ENCODE assay signal across 9 cellular contexts in the genomic region with DNA sequence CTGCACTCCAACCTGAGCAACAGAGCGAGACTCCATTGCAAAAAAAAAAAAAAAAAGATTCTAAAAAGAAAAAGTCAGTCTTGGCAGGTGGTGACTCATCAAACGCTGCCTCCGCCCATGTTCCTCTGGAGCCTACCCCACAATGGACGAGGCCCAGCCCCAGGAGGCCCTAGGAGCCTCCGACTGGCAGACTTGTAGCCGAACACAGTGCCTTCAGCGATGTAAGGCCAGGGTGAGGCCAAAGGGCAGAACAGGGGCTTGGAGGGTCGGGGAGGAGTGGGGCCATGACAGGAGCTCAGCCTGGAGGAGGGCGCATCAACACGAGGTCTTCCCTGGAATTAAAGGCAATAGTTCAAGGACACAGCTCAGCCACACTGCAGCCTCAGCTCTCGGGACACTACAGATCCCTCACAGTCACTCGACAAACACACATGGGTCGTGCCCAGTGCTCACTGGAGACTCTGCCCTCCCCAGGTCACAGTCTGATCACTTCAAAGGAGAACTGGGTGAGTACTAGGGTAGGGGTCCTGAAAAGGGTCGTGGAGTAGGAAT. TPM values are rescaled to one million over a fixed set of nuclear protein-coding genes. Genes with fewer than 3 reads are reported as not detected.
DNase-seq lines count a peak whose midpoint lies in the region; ATAC-seq, FAIRE-seq and TF ChIP-seq lines count a peak whose summit lies in the region.
"Had no signal": no experiment of that assay in that cellular context is flagged by ENCODE, and none has a peak within 500 bp of the region (broad histone marks: within the 10 kb centered on the region; RNA-seq: fewer than 3 reads in every experiment).

No MANE protein-coding gene starts in this region.

- H4K20me1 ChIP-seq in astrocyte (ENCODE audit: insufficient read depth, low read length) (no peaks in the 10 kb centered on the region), HepG2 (ENCODE audit: insufficient read depth, low read length) (no peaks in the 10 kb centered on the region)

- POLR2A ChIA-PET in HepG2 (lab: Yijun Ruan, JAX) = interaction anchor here (0.6 to 1.5 kb wide), 7 partner anchors 11 to 89 kb away, joined by 3 to 5 read pairs (median 4); a partner anchor contains a TSS

- peaks cover 24% of the 10 kb centered on the region for H3K36me3 Mint-ChIP-seq in HFFc6 (ENCODE audit: low read depth)
- peaks cover 17% of the 10 kb centered on the region for H3K36me3 Mint-ChIP-seq in astrocyte (ENCODE audit: low read depth, unreplicated experiment)
- H3K36me3 Mint-ChIP-seq in immature natural killer cell = peaks cover 11 to 17% (median 16%) of the 10 kb centered on the region in 3 donors

- H3K27me3 ChIP-seq in astrocyte (ENCODE audit: insufficient read depth, low read length) (no peaks in the 10 kb centered on the region), HepG2 (ENCODE audit: control insufficient read depth in 1 of 2, insufficient read depth in 2 of 2, low read length in 2 of 2) (no peaks in the 10 kb centered on the region)

- in situ Hi-C loops in HepG2 (cut with HindIII; ENCODE audit: extremely low pct_ligation_motif_present, low pct_unique_long_range_greater_than_20kb) = no loop called here

- no peak overlapping the region for H3K4me3 Mint-ChIP-seq in HFFc6
- no peak overlapping the region for H3K4me3 Mint-ChIP-seq in astrocyte (ENCODE audit: unreplicated experiment)
- no peak overlapping the region for H3K4me3 Mint-ChIP-seq in immature natural killer cell

- H3K4me1 Mint-ChIP-seq in HFFc6 (ENCODE audit: low read depth) (peaks cover 17% of the 10 kb centered on the region), astrocyte (ENCODE audit: low read depth, unreplicated experiment) (peaks cover 4% of the 10 kb centered on the region), immature natural killer cell (peaks cover 1 to 5% of the 10 kb centered on the region in 2 donors)

- H3K4me3 ChIP-seq in astrocyte (ENCODE audit: insufficient read depth, low read depth, low read length) (no peak overlapping the region), HepG2 (replicated peaks in 1 of 3; ENCODE audit: insufficient read depth in 1 of 3, low read depth in 2 of 3, low read length in 3 of 3) (no peak overlapping the region)

- H3K9me3 ChIP-seq in astrocyte (ENCODE audit: insufficient read depth, low read depth, low read length) (no peaks in the 10 kb centered on the region), HepG2 (ENCODE audit: low read length) (no peaks in the 10 kb centered on the region)

- H3K4me1 ChIP-seq in astrocyte (ENCODE audit: insufficient read depth, low read length) = peaks cover 9% of the 10 kb centered on the region
- H3K4me1 ChIP-seq in HepG2 (ENCODE audit: insufficient read depth, low read length) = peaks cover 25% of the 10 kb centered on the region

- peak; percentile 54 for ATAC-seq in HepG2

- H3K9me3 Mint-ChIP-seq in HFFc6 (no peaks in the 10 kb centered on the region), astrocyte (ENCODE audit: unreplicated experiment) (no peaks in the 10 kb centered on the region), immature natural killer cell (no peaks in the 10 kb centered on the region)

- peak overlapping the region; percentile 28 for H3K27ac ChIP-seq in astrocyte (ENCODE audit: low read depth, low read length)
- peak overlapping the region; percentile 34 for H3K27ac ChIP-seq in HepG2 (ENCODE audit: extremely low read length, insufficient read depth, low read length)

- no peak overlapping the region for H3K9ac ChIP-seq in astrocyte (ENCODE audit: low read length)
- 0 out of 2 replicates have a peak overlapping the region, but pooled peaks have one; percentile 7 for H3K9ac ChIP-seq in HepG2 (ENCODE audit: insufficient read depth, low read depth, low read length)

- H3K4me2 ChIP-seq in astrocyte (ENCODE audit: low read length) = peak overlapping the region; percentile 54
- H3K4me2 ChIP-seq in HepG2 (ENCODE audit: low read depth, low read length) = peak overlapping the region; percentile 24; the same call in 1 of the 2 replicates

- H3K36me3 ChIP-seq in astrocyte (ENCODE audit: insufficient read depth, low read length) (peaks cover 3% of the 10 kb centered on the region), HepG2 (replicated peaks in 1 of 2; ENCODE audit: control insufficient read depth in 1 of 2, insufficient read depth in 2 of 2, low read length in 2 of 2) (peaks cover 0 to 6% of the 10 kb centered on the region in 2 experiments; a peak in 2 of 5 replicates)

- H3K27me3 Mint-ChIP-seq in HFFc6 (ENCODE audit: insufficient read depth) = peaks cover 3% of the 10 kb centered on the region; the same call in 1 of the 2 replicates
- no peaks in the 10 kb centered on the region for H3K27me3 Mint-ChIP-seq in astrocyte (ENCODE audit: low read depth, unreplicated experiment)
- peaks cover under 1 to 3% (median 2%) of the 10 kb centered on the region in 3 donors for H3K27me3 Mint-ChIP-seq in immature natural killer cell (ENCODE audit: low read depth in 3 of 3)

- TF ChIP-seq RAD21 in HepG2 (CRISPR knock-in tag; IDR thresholded peaks at IDR 0.05) = no peak

- H2AFZ ChIP-seq in astrocyte (ENCODE audit: low read depth, low read length) = peak overlapping the region; percentile 51
- no peak overlapping the region for H2AFZ ChIP-seq in HepG2 (ENCODE audit: low read length)

- intact Hi-C loops in HepG2 (cut with micrococcal nuclease; ENCODE audit: unreplicated experiment) = no loop called here

- H3K79me2 ChIP-seq in astrocyte (ENCODE audit: insufficient read depth, low read length) (peaks cover 8% of the 10 kb centered on the region), HepG2 (ENCODE audit: insufficient read depth, low read length) (no peaks in the 10 kb centered on the region)

- DNase-seq in CD1c-positive myeloid dendritic cell (ENCODE audit: extremely low spot score) (peak; percentile 51), HFFc6 (no peak), astrocyte (ENCODE audit: low read depth) (peak; percentile 63), HepG2 (ENCODE audit: low spot score) (no peak), NCI-H2196 treated with DMSO at 0.1 percent for 48 hours (lab: John Stamatoyannopoulos, UW; ENCODE audit: unreplicated experiment) (no peak), frontal cortex (ENCODE audit: low spot score in 2 of 2) (no peak), immature natural killer cell (no peak)
- DNase-seq in activated CD4-positive, CD25-positive, alpha-beta regulatory T cell (lab: John Stamatoyannopoulos, UW) = no peak
- DNase-seq: NCI-H446 had no signal

- BruUV-seq in HepG2 (replicated peaks; lab: Mats Ljungman, UMichigan) = no TSS peak

- no peak for TF ChIP-seq EP300 in HepG2 (IDR thresholded peaks at IDR 0.05; ENCODE audit: low read depth in 2 of 2, low read length in 2 of 2)
- TF ChIP-seq EP300 in HepG2 (CRISPR knock-in tag; IDR thresholded peaks at IDR 0.05; ENCODE audit: borderline replicate concordance) = 0 out of 2 replicates have a peak, but pooled peaks have one; percentile 11

- H3K27ac Mint-ChIP-seq in HFFc6 (peak overlapping the region; percentile 69), astrocyte (ENCODE audit: unreplicated experiment) (peak overlapping the region; percentile 26), immature natural killer cell (no peak overlapping the region)

- CTCF ChIA-PET in HepG2 (lab: Yijun Ruan, JAX; ENCODE audit: low intra/inter-chr PET ratio, low total read pairs) = no interaction called here

- TF ChIP-seq CTCF in HFFc6 (IDR thresholded peaks at IDR 0.05) = no peak
- TF ChIP-seq CTCF in astrocyte (IDR thresholded peaks at IDR 0.05; ENCODE audit: insufficient read depth, low read depth, low read length) = no peak
- no peak for TF ChIP-seq CTCF in HepG2 (CRISPR knock-in tag; IDR thresholded peaks at IDR 0.05)

- TF ChIP-seq POLR2A in HepG2 (IDR thresholded peaks at IDR 0.05; ENCODE audit: insufficient read depth in 1 of 2, low read depth in 2 of 2, low read length in 2 of 2) = peak in 1 of 2 experiments; percentile 42; a peak in 1 of 4 replicates

- no peak for FAIRE-seq in astrocyte (lab: Jason Lieb, UNC)
- FAIRE-seq in HepG2 (lab: Jason Lieb, UNC) = peak; percentile 28
- no peak for FAIRE-seq in frontal cortex (lab: Jason Lieb, UNC)

- 41% methylated on average over 12 of the region's 14 CpGs for WGBS in HepG2 (ENCODE audit: low lambda C conversion rate)

RNA-seq across cellular contexts. Expression of a gene that starts 5.1 kb away (rescaled TPM):
- 10 to 100 TPM; 23.5 to 29.3 (median 25.7) TPM for total RNA-seq in HFFc6 (2021; fragmentation: NEBNext Ultra II Directional; extraction: Animal tissue kit (Norgen Biotek cat#: 25700))
- total RNA-seq in astrocyte (19.2 and 19.8 TPM in 2 replicates), HepG2 (2016; rRNA removed; fragmentation: Illumina TruSeq; extraction: Trizol) (9.9 and 10.3 TPM in 2 replicates), frontal cortex (15.1 TPM)
- 7.1 and 12.3 TPM in 2 replicates for total RNA-seq in HepG2 (2016; cell fraction: cytosol; rRNA removed; fragmentation: Illumina TruSeq; extraction: Trizol; ENCODE audit: low read depth)
- 10.7 and 11.6 TPM in 2 replicates for total RNA-seq in HepG2 (2016; cell fraction: insoluble cytoplasmic fraction; rRNA removed; fragmentation: Illumina TruSeq; extraction: Trizol)
- total RNA-seq in HepG2 (2016; cell fraction: membrane; rRNA removed; fragmentation: Illumina TruSeq; extraction: Trizol) = 12.0 and 15.3 TPM in 2 replicates
- 6.2 and 7.0 TPM in 2 replicates for total RNA-seq in HepG2 (2016; cell fraction: nucleus; rRNA removed; fragmentation: Illumina TruSeq; extraction: Trizol)
- polyA plus RNA-seq in HepG2 (2011; rRNA removed) (16.3 and 17.6 TPM in 2 replicates), immature natural killer cell (10 to 100 TPM; 35.4 to 42.0 (median 38.8) TPM)
- polyA plus RNA-seq in HepG2 (2011; cell fraction: cytosol; rRNA removed) = 16.8 and 22.4 TPM in 2 replicates
- 10.1 and 12.6 TPM in 2 replicates for polyA plus RNA-seq in HepG2 (2011; cell fraction: nucleus; rRNA removed)
- 9.7 and 10.1 TPM in 2 replicates for polyA plus RNA-seq in HepG2 (2012)
- polyA plus RNA-seq in HepG2 (2016; cell fraction: cytosol; fragmentation: Illumina TruSeq; extraction: Trizol; ENCODE audit: low read depth) = 24.0 and 30.1 TPM in 2 replicates
- polyA plus RNA-seq in HepG2 (2016; cell fraction: insoluble cytoplasmic fraction; fragmentation: Illumina TruSeq; extraction: Trizol; ENCODE audit: low read depth) = 22.5 and 22.6 TPM in 2 replicates
- 21.6 and 24.0 TPM in 2 replicates for polyA plus RNA-seq in HepG2 (2016; cell fraction: membrane; fragmentation: Illumina TruSeq; extraction: Trizol; ENCODE audit: low read depth)
- polyA plus RNA-seq in HepG2 (2016; cell fraction: nucleus; fragmentation: Illumina TruSeq; extraction: Trizol; ENCODE audit: insufficient read depth, low read depth) = 20.5 and 25.4 TPM in 2 replicates
- polyA minus RNA-seq in HepG2 (2011; rRNA and poly(A)+ RNA removed; ENCODE audit: low replicate concordance) = 10.8 and 31.8 TPM in 2 replicates
- polyA minus RNA-seq in HepG2 (2011; cell fraction: cytosol; rRNA and poly(A)+ RNA removed) = 5.4 and 6.4 TPM in 2 replicates
- 8.2 and 9.4 TPM in 2 replicates for polyA minus RNA-seq in HepG2 (2011; cell fraction: nucleus; rRNA and poly(A)+ RNA removed)

RNA-seq across cellular contexts. Expression of a gene that starts 5.7 kb away (rescaled TPM):
- 10 to 100 TPM; 13.0 to 20.3 (median 17.4) TPM for total RNA-seq in HFFc6 (2021; fragmentation: NEBNext Ultra II Directional; extraction: Animal tissue kit (Norgen Biotek cat#: 25700))
- total RNA-seq in astrocyte (12.3 and 13.5 TPM in 2 replicates), HepG2 (2016; rRNA removed; fragmentation: Illumina TruSeq; extraction: Trizol) (10.6 and 13.6 TPM in 2 replicates), frontal cortex (0.82 TPM)
- total RNA-seq in HepG2 (2016; cell fraction: cytosol; rRNA removed; fragmentation: Illumina TruSeq; extraction: Trizol; ENCODE audit: low read depth) = 4.8 and 7.7 TPM in 2 replicates
- 11.7 and 14.6 TPM in 2 replicates for total RNA-seq in HepG2 (2016; cell fraction: insoluble cytoplasmic fraction; rRNA removed; fragmentation: Illumina TruSeq; extraction: Trizol)
- total RNA-seq in HepG2 (2016; cell fraction: membrane; rRNA removed; fragmentation: Illumina TruSeq; extraction: Trizol) = 11.2 and 12.2 TPM in 2 replicates
- 12.8 and 13.1 TPM in 2 replicates for total RNA-seq in HepG2 (2016; cell fraction: nucleus; rRNA removed; fragmentation: Illumina TruSeq; extraction: Trizol)
- polyA plus RNA-seq in HepG2 (2011; rRNA removed) (17.2 and 19.8 TPM in 2 replicates), immature natural killer cell (10 to 100 TPM; 31.4 to 51.3 (median 42.3) TPM)
- polyA plus RNA-seq in HepG2 (2011; cell fraction: cytosol; rRNA removed) = 21.9 and 24.8 TPM in 2 replicates
- 29.8 and 34.9 TPM in 2 replicates for polyA plus RNA-seq in HepG2 (2011; cell fraction: nucleus; rRNA removed)
- 26.4 and 27.7 TPM in 2 replicates for polyA plus RNA-seq in HepG2 (2012)
- 7.6 and 9.7 TPM in 2 replicates for polyA plus RNA-seq in HepG2 (2016; cell fraction: cytosol; fragmentation: Illumina TruSeq; extraction: Trizol; ENCODE audit: low read depth)
- polyA plus RNA-seq in HepG2 (2016; cell fraction: insoluble cytoplasmic fraction; fragmentation: Illumina TruSeq; extraction: Trizol; ENCODE audit: low read depth) = 20.5 and 23.3 TPM in 2 replicates
- 14.5 and 14.9 TPM in 2 replicates for polyA plus RNA-seq in HepG2 (2016; cell fraction: membrane; fragmentation: Illumina TruSeq; extraction: Trizol; ENCODE audit: low read depth)
- 24.5 and 32.1 TPM in 2 replicates for polyA plus RNA-seq in HepG2 (2016; cell fraction: nucleus; fragmentation: Illumina TruSeq; extraction: Trizol; ENCODE audit: insufficient read depth, low read depth)
- 8.0 and 13.7 TPM in 2 replicates for polyA minus RNA-seq in HepG2 (2011; rRNA and poly(A)+ RNA removed; ENCODE audit: low replicate concordance)
- polyA minus RNA-seq in HepG2 (2011; cell fraction: cytosol; rRNA and poly(A)+ RNA removed) = 12.6 and 14.8 TPM in 2 replicates
- polyA minus RNA-seq in HepG2 (2011; cell fraction: nucleus; rRNA and poly(A)+ RNA removed) = 9.7 and 13.4 TPM in 2 replicates

RNA-seq across cellular contexts. Expression of a gene that starts 25.4 kb away (rescaled TPM):
- 10 to 100 TPM; 46.1 to 61.9 (median 49.3) TPM for total RNA-seq in HFFc6 (2021; fragmentation: NEBNext Ultra II Directional; extraction: Animal tissue kit (Norgen Biotek cat#: 25700))
- total RNA-seq in astrocyte = 63.5 and 72.8 TPM in 2 replicates
- 54.1 and 72.4 TPM in 2 replicates for total RNA-seq in HepG2 (2016; rRNA removed; fragmentation: Illumina TruSeq; extraction: Trizol)
- 22.9 and 27.2 TPM in 2 replicates for total RNA-seq in HepG2 (2016; cell fraction: cytosol; rRNA removed; fragmentation: Illumina TruSeq; extraction: Trizol; ENCODE audit: low read depth)
- total RNA-seq in HepG2 (2016; cell fraction: insoluble cytoplasmic fraction; rRNA removed; fragmentation: Illumina TruSeq; extraction: Trizol) = 48.8 and 69.5 TPM in 2 replicates
- 61.5 and 68.4 TPM in 2 replicates for total RNA-seq in HepG2 (2016; cell fraction: membrane; rRNA removed; fragmentation: Illumina TruSeq; extraction: Trizol)
- total RNA-seq in HepG2 (2016; cell fraction: nucleus; rRNA removed; fragmentation: Illumina TruSeq; extraction: Trizol) = 29.9 and 36.5 TPM in 2 replicates
- polyA plus RNA-seq in HepG2 (2011; rRNA removed) = 30.9 and 38.5 TPM in 2 replicates
- polyA plus RNA-seq in HepG2 (2011; cell fraction: cytosol; rRNA removed) = 31.1 and 56.9 TPM in 2 replicates
- 53.5 and 56.3 TPM in 2 replicates for polyA plus RNA-seq in HepG2 (2011; cell fraction: nucleus; rRNA removed)
- polyA plus RNA-seq in HepG2 (2012) = 18.4 and 25.4 TPM in 2 replicates
- polyA plus RNA-seq in HepG2 (2016; cell fraction: cytosol; fragmentation: Illumina TruSeq; extraction: Trizol; ENCODE audit: low read depth) = 25.2 and 25.5 TPM in 2 replicates
- polyA plus RNA-seq in HepG2 (2016; cell fraction: insoluble cytoplasmic fraction; fragmentation: Illumina TruSeq; extraction: Trizol; ENCODE audit: low read depth) = 59.8 and 61.8 TPM in 2 replicates
- 50.4 and 51.1 TPM in 2 replicates for polyA plus RNA-seq in HepG2 (2016; cell fraction: membrane; fragmentation: Illumina TruSeq; extraction: Trizol; ENCODE audit: low read depth)
- 66.6 and 74.0 TPM in 2 replicates for polyA plus RNA-seq in HepG2 (2016; cell fraction: nucleus; fragmentation: Illumina TruSeq; extraction: Trizol; ENCODE audit: insufficient read depth, low read depth)
- 45.5 and 76.9 TPM in 2 replicates for polyA minus RNA-seq in HepG2 (2011; rRNA and poly(A)+ RNA removed; ENCODE audit: low replicate concordance)
- 41.1 and 47.4 TPM in 2 replicates for polyA minus RNA-seq in HepG2 (2011; cell fraction: cytosol; rRNA and poly(A)+ RNA removed)
- 10.2 and 12.1 TPM in 2 replicates for polyA minus RNA-seq in HepG2 (2011; cell fraction: nucleus; rRNA and poly(A)+ RNA removed)
- total RNA-seq in frontal cortex = 9.8 TPM
- polyA plus RNA-seq in immature natural killer cell = 1 to 10 TPM in 1 of 3 donors, under 1 TPM in 2; 0.67 to 1.4 (median 0.94) TPM

RNA-seq across cellular contexts. Expression of a gene that starts 44.3 kb away (rescaled TPM):
- total RNA-seq in HFFc6 (2021; fragmentation: NEBNext Ultra II Directional; extraction: Animal tissue kit (Norgen Biotek cat#: 25700)) = not detected
- 0.27 TPM in 1 of 2 replicates, not detected in the other for total RNA-seq in astrocyte
- total RNA-seq in HepG2 (2016; rRNA removed; fragmentation: Illumina TruSeq; extraction: Trizol) = 0.13 and 0.15 TPM in 2 replicates
- total RNA-seq in HepG2 (2016; cell fraction: cytosol; rRNA removed; fragmentation: Illumina TruSeq; extraction: Trizol; ENCODE audit: low read depth) = 0.09 and 0.10 TPM in 2 replicates
- 0.18 and 0.19 TPM in 2 replicates for total RNA-seq in HepG2 (2016; cell fraction: insoluble cytoplasmic fraction; rRNA removed; fragmentation: Illumina TruSeq; extraction: Trizol)
- total RNA-seq in HepG2 (2016; cell fraction: membrane; rRNA removed; fragmentation: Illumina TruSeq; extraction: Trizol) = 0.06 and 0.07 TPM in 2 replicates
- 0.09 and 0.50 TPM in 2 replicates for total RNA-seq in HepG2 (2016; cell fraction: nucleus; rRNA removed; fragmentation: Illumina TruSeq; extraction: Trizol)
- 1.5 and 1.9 TPM in 2 replicates for polyA plus RNA-seq in HepG2 (2011; rRNA removed)
- polyA plus RNA-seq in HepG2 (2011; cell fraction: cytosol; rRNA removed) = 0.76 and 1.0 TPM in 2 replicates
- 7.3 and 10.3 TPM in 2 replicates for polyA plus RNA-seq in HepG2 (2011; cell fraction: nucleus; rRNA removed)
- polyA plus RNA-seq in HepG2 (2012) = 0.28 and 0.53 TPM in 2 replicates
- polyA plus RNA-seq in HepG2 (2016; cell fraction: cytosol; fragmentation: Illumina TruSeq; extraction: Trizol; ENCODE audit: low read depth) = not detected in 2 replicates
- polyA plus RNA-seq in HepG2 (2016; cell fraction: insoluble cytoplasmic fraction; fragmentation: Illumina TruSeq; extraction: Trizol; ENCODE audit: low read depth) = 0.17 and 0.35 TPM in 2 replicates
- not detected in 2 replicates for polyA plus RNA-seq in HepG2 (2016; cell fraction: membrane; fragmentation: Illumina TruSeq; extraction: Trizol; ENCODE audit: low read depth)
- polyA plus RNA-seq in HepG2 (2016; cell fraction: nucleus; fragmentation: Illumina TruSeq; extraction: Trizol; ENCODE audit: insufficient read depth, low read depth) = 0.71 and 1.1 TPM in 2 replicates
- polyA minus RNA-seq in HepG2 (2011; rRNA and poly(A)+ RNA removed; ENCODE audit: low replicate concordance) = 0.12 and 1.7 TPM in 2 replicates
- polyA minus RNA-seq in HepG2 (2011; cell fraction: cytosol; rRNA and poly(A)+ RNA removed) = 0.35 and 0.79 TPM in 2 replicates
- 2.1 TPM in 2 replicates for polyA minus RNA-seq in HepG2 (2011; cell fraction: nucleus; rRNA and poly(A)+ RNA removed)
- 0.82 TPM for total RNA-seq in frontal cortex
- polyA plus RNA-seq in immature natural killer cell = not detected

RNA-seq across cellular contexts. Expression of a gene that starts 47.0 kb away (rescaled TPM):
- 100 to 1,000 TPM; 105 to 128 (median 120) TPM for total RNA-seq in HFFc6 (2021; fragmentation: NEBNext Ultra II Directional; extraction: Animal tissue kit (Norgen Biotek cat#: 25700))
- total RNA-seq in astrocyte = 112 and 115 TPM in 2 replicates
- total RNA-seq in HepG2 (2016; rRNA removed; fragmentation: Illumina TruSeq; extraction: Trizol) = 62.2 and 70.0 TPM in 2 replicates
- 49.6 and 50.1 TPM in 2 replicates for total RNA-seq in HepG2 (2016; cell fraction: cytosol; rRNA removed; fragmentation: Illumina TruSeq; extraction: Trizol; ENCODE audit: low read depth)
- 66.9 and 67.7 TPM in 2 replicates for total RNA-seq in HepG2 (2016; cell fraction: insoluble cytoplasmic fraction; rRNA removed; fragmentation: Illumina TruSeq; extraction: Trizol)
- total RNA-seq in HepG2 (2016; cell fraction: membrane; rRNA removed; fragmentation: Illumina TruSeq; extraction: Trizol) = 71.5 and 75.2 TPM in 2 replicates
- total RNA-seq in HepG2 (2016; cell fraction: nucleus; rRNA removed; fragmentation: Illumina TruSeq; extraction: Trizol) = 37.2 and 48.0 TPM in 2 replicates
- polyA plus RNA-seq in HepG2 (2011; rRNA removed) = 74.5 and 82.0 TPM in 2 replicates
- 69.8 and 85.6 TPM in 2 replicates for polyA plus RNA-seq in HepG2 (2011; cell fraction: cytosol; rRNA removed)
- 92.8 and 107 TPM in 2 replicates for polyA plus RNA-seq in HepG2 (2011; cell fraction: nucleus; rRNA removed)
- polyA plus RNA-seq in HepG2 (2012) = 44.2 and 51.1 TPM in 2 replicates
- polyA plus RNA-seq in HepG2 (2016; cell fraction: cytosol; fragmentation: Illumina TruSeq; extraction: Trizol; ENCODE audit: low read depth) = 54.4 and 55.6 TPM in 2 replicates
- polyA plus RNA-seq in HepG2 (2016; cell fraction: insoluble cytoplasmic fraction; fragmentation: Illumina TruSeq; extraction: Trizol; ENCODE audit: low read depth) = 70.2 and 82.2 TPM in 2 replicates
- 69.7 and 70.7 TPM in 2 replicates for polyA plus RNA-seq in HepG2 (2016; cell fraction: membrane; fragmentation: Illumina TruSeq; extraction: Trizol; ENCODE audit: low read depth)
- polyA plus RNA-seq in HepG2 (2016; cell fraction: nucleus; fragmentation: Illumina TruSeq; extraction: Trizol; ENCODE audit: insufficient read depth, low read depth) = 93.5 and 101 TPM in 2 replicates
- polyA minus RNA-seq in HepG2 (2011; rRNA and poly(A)+ RNA removed; ENCODE audit: low replicate concordance) = 31.9 and 92.2 TPM in 2 replicates
- polyA minus RNA-seq in HepG2 (2011; cell fraction: cytosol; rRNA and poly(A)+ RNA removed) = 15.5 and 18.6 TPM in 2 replicates
- 20.5 and 25.1 TPM in 2 replicates for polyA minus RNA-seq in HepG2 (2011; cell fraction: nucleus; rRNA and poly(A)+ RNA removed)
- 66.9 TPM for total RNA-seq in frontal cortex
- 100 to 1,000 TPM; 135 to 218 (median 141) TPM for polyA plus RNA-seq in immature natural killer cell

Comparison
In these comparisons a context has a peak if more than half of its experiments do, and no peak if none do; other contexts are left out.
1. DNase-seq: peak in CD1c-positive myeloid dendritic cell (single experiment) and astrocyte (single experiment); none in HFFc6 (single experiment), HepG2 (single experiment), NCI-H2196 treated with DMSO at 0.1 percent for 48 hours (single experiment), frontal cortex (0 of 2), activated CD4-positive, CD25-positive, alpha-beta regulatory T cell (0 of 4) and immature natural killer cell (0 of 3).
2. H3K27ac Mint-ChIP-seq: peak in HFFc6 (single experiment) and astrocyte (single experiment); none in immature natural killer cell (0 of 6).